38 cellular contexts compared by ENCODE assay signal in genomic region chr13:19950374-19950773, GRCh38.
"Had no signal": no experiment of that assay in that cellular context is flagged by ENCODE, and none has a peak within 500 bp of the region (broad histone marks: within the 10 kb centered on the region; RNA-seq: fewer than 3 reads in every experiment).

No MANE protein-coding gene starts in this region.

- H3K4me1 ChIP-seq: adrenal gland, body of pancreas, breast epithelium, Peyer's patch had no signal

- H3K27me3 Mint-ChIP-seq: activated naive CD4-positive, alpha-beta T cell treated with anti-CD3 and anti-CD28 coated beads, Interleukin-2, amount 50 U/mL, for 24 hours had no signal

- H3K4me3 Mint-ChIP-seq: activated CD4-positive, alpha-beta T cell treated with anti-CD3 and anti-CD28 coated beads for 36 hours; activated CD4-positive, alpha-beta T cell treated with anti-CD3 and anti-CD28 coated beads, Interleukin-2, amount 10 ng/mL, durations not matched to agents 7 days and 5 days; activated CD8-positive, alpha-beta T cell treated with anti-CD3 and anti-CD28 coated beads, Interleukin-2, amount 10 ng/mL, durations not matched to agents 7 days and 5 days; activated naive CD4-positive, alpha-beta T cell treated with anti-CD3 and anti-CD28 coated beads, Interleukin-2, amount 50 U/mL, for 24 hours; activated naive CD8-positive, alpha-beta T cell treated with anti-CD3 and anti-CD28 coated beads, Interleukin-2, amount 10 ng/mL, durations not matched to agents 7 days and 5 days; activated T-cell treated with anti-CD3 and anti-CD28 coated beads, Interleukin-2, amount 50 U/mL, for 24 hours; T-helper 1 cell treated with Interleukin-12 subunit alpha and Interleukin-12 subunit beta and Interleukin-4 antibody, amounts not matched to agents 30 μg/mL and 1 μg/mL, for 36 hours; T-helper 2 cell treated with Interferon-gamma antibody and Interleukin-4, amounts not matched to agents 5 μg/mL and 100 μg/mL, for 36 hours; WTC11 had no signal

- H3K4me1 Mint-ChIP-seq: activated CD4-positive, alpha-beta T cell treated with anti-CD3 and anti-CD28 coated beads for 36 hours; activated CD4-positive, alpha-beta T cell treated with anti-CD3 and anti-CD28 coated beads, Interleukin-2, amount 10 ng/mL, durations not matched to agents 7 days and 5 days; activated naive CD4-positive, alpha-beta T cell treated with anti-CD3 and anti-CD28 coated beads, Interleukin-2, amount 50 U/mL, for 24 hours; activated naive CD8-positive, alpha-beta T cell treated with anti-CD3 and anti-CD28 coated beads, Interleukin-2, amount 10 ng/mL, durations not matched to agents 7 days and 5 days; WTC11 had no signal

- H3K27ac Mint-ChIP-seq: activated CD4-positive, alpha-beta T cell treated with anti-CD3 and anti-CD28 coated beads for 36 hours; activated CD4-positive, alpha-beta T cell treated with anti-CD3 and anti-CD28 coated beads, Interleukin-2, amount 10 ng/mL, durations not matched to agents 7 days and 5 days; activated CD8-positive, alpha-beta T cell treated with anti-CD3 and anti-CD28 coated beads, Interleukin-2, amount 10 ng/mL, durations not matched to agents 7 days and 5 days; activated naive CD4-positive, alpha-beta T cell treated with anti-CD3 and anti-CD28 coated beads, Interleukin-2, amount 50 U/mL, for 24 hours; activated naive CD8-positive, alpha-beta T cell treated with anti-CD3 and anti-CD28 coated beads, Interleukin-2, amount 10 ng/mL, durations not matched to agents 7 days and 5 days; activated T-cell treated with anti-CD3 and anti-CD28 coated beads, Interleukin-2, amount 50 U/mL, for 24 hours; activated T-helper 2 cell treated with anti-CD3 and anti-CD28 coated beads, Interferon-gamma antibody, Interleukin-2, Interleukin-4, amounts not matched to agents 10 μg/mL and 5 μg/mL and 100 μg/mL, durations not matched to agents 14 hours and 24 hours and 36 hours; T-helper 1 cell treated with Interleukin-12 subunit alpha and Interleukin-12 subunit beta and Interleukin-4 antibody, amounts not matched to agents 30 μg/mL and 1 μg/mL, for 36 hours; T-helper 2 cell treated with Interferon-gamma antibody and Interleukin-4, amounts not matched to agents 5 μg/mL and 100 μg/mL, for 36 hours; WTC11 had no signal

- DNase-seq: activated CD4-positive, alpha-beta T cell treated with anti-CD3 and anti-CD28 coated beads for 36 hours; activated CD4-positive, alpha-beta T cell treated with anti-CD3 and anti-CD28 coated beads, Interleukin-2, amount 10 ng/mL, durations not matched to agents 7 days and 5 days; activated CD4-positive, alpha-beta T cell treated with anti-CD3 and anti-CD28 coated beads, Interleukin-2, amount 50 U/mL, for 48 hours; activated CD8-positive, alpha-beta T cell treated with anti-CD3 and anti-CD28 coated beads, Interleukin-2, amount 10 ng/mL, durations not matched to agents 7 days and 5 days; activated gamma-delta T cell; activated naive CD4-positive, alpha-beta T cell treated with Interleukin-2 at 50 U/mL for 16 hours; activated naive CD8-positive, alpha-beta T cell treated with anti-CD3 and anti-CD28 coated beads, Interleukin-2, amount 10 ng/mL, durations not matched to agents 7 days and 5 days; activated T-cell treated with anti-CD3 and anti-CD28 coated beads, Interleukin-2, amount 50 U/mL, for 24 hours; adrenal gland; body of pancreas; Kasumi-1; KG1; MM.1S; MV-4-11; NCI-H1092 treated with DMSO at 0.1 percent for 48 hours; NCI-H1417; NCI-H146; NCI-H187; NCI-H2029 treated with DMSO at 0.1 percent for 48 hours; NCI-H2107; NCI-H2171; NCI-H510A; NCI-H526; NCI-H748 treated with DMSO at 0.1 percent for 48 hours; Peyer's patch; Right ventricle myocardium superior had no signal

- H3K27ac ChIP-seq: adrenal gland, body of pancreas, breast epithelium, Peyer's patch, RWPE1, SJCRH30, SK-N-MC had no signal

- FAIRE-seq: astrocyte, TTC549 had no signal

- H3K9me3 Mint-ChIP-seq: activated CD4-positive, alpha-beta T cell treated with anti-CD3 and anti-CD28 coated beads, Interleukin-2, amount 10 ng/mL, durations not matched to agents 7 days and 5 days; activated naive CD4-positive, alpha-beta T cell treated with anti-CD3 and anti-CD28 coated beads, Interleukin-2, amount 50 U/mL, for 24 hours; activated naive CD8-positive, alpha-beta T cell treated with anti-CD3 and anti-CD28 coated beads, Interleukin-2, amount 10 ng/mL, durations not matched to agents 7 days and 5 days; activated T-cell treated with anti-CD3 and anti-CD28 coated beads, Interleukin-2, amount 50 U/mL, for 24 hours; activated T-helper 2 cell treated with anti-CD3 and anti-CD28 coated beads, Interferon-gamma antibody, Interleukin-2, Interleukin-4, amounts not matched to agents 10 μg/mL and 5 μg/mL and 100 μg/mL, durations not matched to agents 14 hours and 24 hours and 36 hours; T-helper 1 cell treated with Interleukin-12 subunit alpha and Interleukin-12 subunit beta and Interleukin-4 antibody, amounts not matched to agents 30 μg/mL and 1 μg/mL, for 36 hours; T-helper 2 cell treated with Interferon-gamma antibody and Interleukin-4, amounts not matched to agents 5 μg/mL and 100 μg/mL, for 36 hours; WTC11 had no signal

- H3K27me3 ChIP-seq: adrenal gland, body of pancreas, breast epithelium, Peyer's patch, SJCRH30 had no signal

- H3K4me3 ChIP-seq: adrenal gland, body of pancreas, breast epithelium, Peyer's patch, SJCRH30, SK-N-MC had no signal

- H3K9me3 ChIP-seq: adrenal gland, body of pancreas, breast epithelium, Peyer's patch, SJCRH30 had no signal

- ATAC-seq: activated CD4-positive, alpha-beta T cell treated with anti-CD3 and anti-CD28 coated beads for 36 hours; activated CD4-positive, CD25-positive, alpha-beta regulatory T cell treated with anti-CD3 and anti-CD28 coated beads, Interleukin-2, amount 50 U/mL, for 24 hours; activated CD8-positive, alpha-beta T cell treated with anti-CD3 and anti-CD28 coated beads, Interleukin-2, amount 10 ng/mL, durations not matched to agents 7 days and 5 days; body of pancreas; WTC11 had no signal

- H3K36me3 Mint-ChIP-seq: activated naive CD4-positive, alpha-beta T cell treated with anti-CD3 and anti-CD28 coated beads, Interleukin-2, amount 50 U/mL, for 24 hours; activated naive CD8-positive, alpha-beta T cell treated with anti-CD3 and anti-CD28 coated beads, Interleukin-2, amount 10 ng/mL, durations not matched to agents 7 days and 5 days; WTC11 had no signal

- H3K36me3 ChIP-seq: adrenal gland, breast epithelium, Peyer's patch, SJCRH30 had no signal
